18 cellular contexts compared by ENCODE assay signal in the genomic region with DNA sequence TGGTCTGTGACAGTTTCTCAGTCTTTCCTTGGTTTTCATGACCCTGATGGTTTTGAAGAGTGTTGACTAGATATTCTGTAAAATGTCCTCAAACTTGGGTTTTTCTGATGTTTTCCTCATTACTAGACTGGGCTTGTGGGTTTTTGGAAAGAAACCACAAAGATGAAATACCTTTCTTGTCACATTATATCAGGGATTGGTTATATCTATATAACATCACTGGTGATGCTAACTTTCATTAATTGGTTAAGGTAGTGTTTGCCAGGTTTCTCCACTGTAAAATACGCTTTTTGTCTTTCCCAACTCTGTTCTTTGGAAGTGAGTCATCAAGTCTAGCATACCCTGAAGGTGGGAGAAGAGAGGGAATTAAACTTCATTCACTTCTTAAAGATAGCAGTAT. TPM values are rescaled to one million over a fixed set of nuclear protein-coding genes. Genes with fewer than 3 reads are reported as not detected.
DNase-seq lines count a peak whose midpoint lies in the region; FAIRE-seq and TF ChIP-seq lines count a peak whose summit lies in the region.
"Had no signal": no experiment of that assay in that cellular context is flagged by ENCODE, and none has a peak within 500 bp of the region (broad histone marks: within the 10 kb centered on the region; RNA-seq: fewer than 3 reads in every experiment).

No MANE protein-coding gene starts in this region.

- H3K4me1 ChIP-seq in astrocyte (ENCODE audit: insufficient read depth, low read length) (peaks cover 13% of the 10 kb centered on the region), adrenal gland (replicated peaks in 1 of 2) (no peaks in the 10 kb centered on the region)

- H3K27me3 ChIP-seq in astrocyte (ENCODE audit: insufficient read depth, low read length) (no peaks in the 10 kb centered on the region), adrenal gland (peaks cover 5% of the 10 kb centered on the region)

- H2AFZ ChIP-seq in astrocyte (ENCODE audit: low read depth, low read length) = no peak overlapping the region

- H3K4me1 Mint-ChIP-seq in HFFc6 (ENCODE audit: low read depth) (peaks cover 48% of the 10 kb centered on the region), astrocyte (ENCODE audit: low read depth, unreplicated experiment) (peaks cover 20% of the 10 kb centered on the region)

- H3K4me3 Mint-ChIP-seq in HFFc6 (no peak overlapping the region), astrocyte (ENCODE audit: unreplicated experiment) (no peak overlapping the region)

- H3K27me3 Mint-ChIP-seq in HFFc6 (ENCODE audit: insufficient read depth) (peaks cover 5% of the 10 kb centered on the region; the same call in 1 of the 2 replicates), astrocyte (ENCODE audit: low read depth, unreplicated experiment) (no peaks in the 10 kb centered on the region)

- no peaks in the 10 kb centered on the region for H3K9me3 Mint-ChIP-seq in HFFc6
- H3K9me3 Mint-ChIP-seq in astrocyte (ENCODE audit: unreplicated experiment) = peaks cover 4% of the 10 kb centered on the region

- H4K20me1 ChIP-seq in astrocyte (ENCODE audit: insufficient read depth, low read length) = no peaks in the 10 kb centered on the region

- no peak for TF ChIP-seq CTCF in HFFc6 (IDR thresholded peaks at IDR 0.05)
- no peak for TF ChIP-seq CTCF in astrocyte (IDR thresholded peaks at IDR 0.05; ENCODE audit: insufficient read depth, low read depth, low read length)
- no peak for TF ChIP-seq CTCF in fibroblast of mammary gland (conservative IDR thresholded peaks at IDR 0.05; ENCODE audit: control insufficient read depth, insufficient read depth, low read depth, low read length)
- TF ChIP-seq CTCF in adrenal gland (IDR thresholded peaks at IDR 0.05) = no peak

- H3K9me3 ChIP-seq in astrocyte (ENCODE audit: insufficient read depth, low read depth, low read length) (peaks cover 2% of the 10 kb centered on the region), adrenal gland (replicated peaks in 1 of 3) (no peaks in the 10 kb centered on the region)

- H3K36me3 ChIP-seq in astrocyte (ENCODE audit: insufficient read depth, low read length) = no peaks in the 10 kb centered on the region
- H3K36me3 ChIP-seq in adrenal gland (replicated peaks in 1 of 2) = no peaks in the 10 kb centered on the region

- H3K27ac Mint-ChIP-seq in HFFc6 (no peak overlapping the region), astrocyte (ENCODE audit: unreplicated experiment) (no peak overlapping the region)

- WGBS in adrenal gland, 4 donors = 71 to 81% (median 76%) methylated on average over 1 of the region's 1 CpG

- H3K4me3 ChIP-seq in astrocyte (ENCODE audit: insufficient read depth, low read depth, low read length) (no peak overlapping the region), fibroblast of mammary gland (ENCODE audit: control insufficient read depth, low read depth, low read length) (no peak overlapping the region), adrenal gland (no peak overlapping the region)
- H3K4me3 ChIP-seq: A549 had no signal

- H3K4me2 ChIP-seq in astrocyte (ENCODE audit: low read length) = no peak overlapping the region
- H3K4me2 ChIP-seq: A549 had no signal

- H3K36me3 Mint-ChIP-seq in HFFc6 (ENCODE audit: low read depth) (peaks cover 5% of the 10 kb centered on the region; the same call in 1 of the 2 replicates), astrocyte (ENCODE audit: low read depth, unreplicated experiment) (no peaks in the 10 kb centered on the region)

- no peak overlapping the region for H3K9ac ChIP-seq in astrocyte (ENCODE audit: low read length)

- peak; percentile 41 for FAIRE-seq in astrocyte (lab: Jason Lieb, UNC)
- FAIRE-seq: A549 had no signal

- H3K79me2 ChIP-seq in astrocyte (ENCODE audit: insufficient read depth, low read length) = no peaks in the 10 kb centered on the region

- DNase-seq in A172 (ENCODE audit: low spot score) = peak; percentile 33
- DNase-seq in HFFc6 = peak; percentile 28
- DNase-seq in astrocyte (ENCODE audit: low read depth) = peak; percentile 71
- peak; percentile 52 for DNase-seq in fibroblast of mammary gland (ENCODE audit: low read depth)
- no peak for DNase-seq in stimulated activated naive CD4-positive, alpha-beta T cell treated with Interleukin-2 at 50 U/mL for 16 hours (lab: John Stamatoyannopoulos, UW)
- DNase-seq in RKO (ENCODE audit: low spot score) = no peak
- DNase-seq in erythroblast (lab: John Stamatoyannopoulos, UW) = no peak
- DNase-seq in adrenal gland = no peak
- DNase-seq: DMS 273 treated with DMSO at 0.1 percent for 48 hours; GOT3; NCI-H187; NCI-H446; NCI-H69; NK-92 treated with Interleukin-12 subunit alpha and Interleukin-12 subunit beta, amount 100 ng/mL, for 24 hours; RPMI8226 had no signal

- intact Hi-C loops in adrenal gland (cut with DNase I) = no loop called here

- TF ChIP-seq POLR2A in erythroblast (IDR thresholded peaks at IDR 0.05; ENCODE audit: low read length) (no peak), adrenal gland (IDR thresholded peaks at IDR 0.05) (no peak)

- H3K27ac ChIP-seq in astrocyte (ENCODE audit: low read depth, low read length) = no peak overlapping the region
- H3K27ac ChIP-seq in adrenal gland = no peak overlapping the region
- H3K27ac ChIP-seq: A549, C4-2B had no signal

RNA-seq across cellular contexts. Expression of a gene that starts 3.3 kb away (rescaled TPM):
- 1.6 and 2.6 TPM in 2 replicates for total RNA-seq in A172 (2014; rRNA removed; shearing (Covaris generic))
- total RNA-seq in HFFc6 (2021; fragmentation: NEBNext Ultra II Directional; extraction: Animal tissue kit (Norgen Biotek cat#: 25700)) = under 1 TPM in 4 of 6 experiments, not detected in 2; 0.12 to 0.26 (median 0.19) TPM
- total RNA-seq in astrocyte = 4.7 and 5.7 TPM in 2 replicates
- total RNA-seq in adrenal gland = not detected
- polyA plus RNA-seq in adrenal gland = under 1 TPM in 1 of 3 donors, not detected in 2; 0.05 TPM
- total RNA-seq: OCI-LY7 had no signal

Comparison
In these comparisons a context has a peak if more than half of its experiments do, and no peak if none do; other contexts are left out.
1. DNase-seq: peak in A172 (single experiment), HFFc6 (single experiment), astrocyte (single experiment) and fibroblast of mammary gland (single experiment); none in stimulated activated naive CD4-positive, alpha-beta T cell treated with Interleukin-2 at 50 U/mL for 16 hours (single experiment), RKO (single experiment), erythroblast (0 of 2) and adrenal gland (0 of 7).